21 cellular contexts compared by ENCODE assay signal in genomic region chr4:139275281-139275735, GRCh38. TPM values are rescaled to one million over a fixed set of nuclear protein-coding genes. Genes with fewer than 3 reads are reported as not detected.
A peak's percentile ranks its signal among the peaks of the same experiment; 100 is the strongest.
DNase-seq lines count a peak whose midpoint lies in the region; ATAC-seq and TF ChIP-seq lines count a peak whose summit lies in the region.
"Had no signal": no experiment of that assay in that cellular context is flagged by ENCODE, and none has a peak within 500 bp of the region (broad histone marks: within the 10 kb centered on the region; RNA-seq: fewer than 3 reads in every experiment).

No MANE protein-coding gene starts in this region.

- H4K20me1 ChIP-seq in SK-N-SH (ENCODE audit: insufficient read depth), result no peaks in the 10 kb centered on the region

- no peaks in the 10 kb centered on the region for H3K9me3 ChIP-seq in SK-N-SH
- H3K9me3 ChIP-seq: A549, Caco-2 had no signal

- no peaks in the 10 kb centered on the region for H3K36me3 ChIP-seq in SK-N-SH (replicated peaks in 1 of 2; ENCODE audit: control insufficient read depth in 1 of 2, insufficient read depth in 2 of 2, low read length in 1 of 2)

- peak; percentile 19 for DNase-seq in Ammon's horn (ENCODE audit: low spot score)
- no peak for DNase-seq in HEK293T (ENCODE audit: extremely low spot score)
- peak; percentile 59 for DNase-seq in SK-N-SH
- DNase-seq in cerebellar cortex (ENCODE audit: low spot score), result peak; percentile 25
- no peak for DNase-seq in stimulated activated naive CD4-positive, alpha-beta T cell treated with Interleukin-2 at 50 U/mL for 16 hours (lab: John Stamatoyannopoulos, UW)
- DNase-seq: 8988T; ACHN; AML-193; Caco-2; CD4-positive, alpha-beta memory T cell; DMS153; DND-41; GDM1; H9; HFFc6 had no signal

- ATAC-seq in HG03139 (IDR thresholded peaks at IDR 0.05; ENCODE audit: unreplicated experiment) (no peak), HG03432 (IDR thresholded peaks at IDR 0.05; ENCODE audit: unreplicated experiment) (no peak)
- ATAC-seq: A549, GM12878, GM23338, HCT116 had no signal

- CTCF ChIA-PET in HEK293T (lab: Yijun Ruan, JAX), result interaction anchor here (1.6 to 1.9 kb wide), 3 partner anchors 10 to 21 kb away, joined by 4 to 7 read pairs (median 4); no protein-coding TSS in a partner anchor
- CTCF ChIA-PET in SK-N-SH (lab: Yijun Ruan, JAX), result interaction anchor here (1.1 to 1.7 kb wide), 3 partner anchors 20 to 32 kb away, joined by 3 to 7 read pairs (median 3); no protein-coding TSS in a partner anchor

- H3K4me3 ChIP-seq in SK-N-SH (ENCODE audit: low read depth in 2 of 2, low read length in 1 of 2), result no peak overlapping the region
- H3K4me3 ChIP-seq: A549, GM12878, GM23338 had no signal

- H3K9me2 ChIP-seq in SK-N-SH, result no peaks in the 10 kb centered on the region

- H3K9ac ChIP-seq in SK-N-SH, result no peak overlapping the region

- H3K79me2 ChIP-seq in SK-N-SH (ENCODE audit: insufficient read depth), result no peaks in the 10 kb centered on the region

- 44% methylated on average over 4 of the region's 4 CpGs for WGBS in SK-N-SH (ENCODE audit: low lambda C conversion rate)

- POLR2A ChIA-PET in HEK293T (lab: Yijun Ruan, JAX) (interaction anchor here (1.2 to 1.3 kb wide), 2 partner anchors 26 to 98 kb away, joined by 4 to 5 read pairs; partner anchors contain the start of genes ELF2 and NAA15), SK-N-SH (lab: Yijun Ruan, JAX) (no interaction called here)

- no peaks in the 10 kb centered on the region for H3K27me3 ChIP-seq in SK-N-SH (ENCODE audit: insufficient read depth)

- peaks cover 0 to 7% of the 10 kb centered on the region in 2 experiments; a peak in 2 of 4 replicates for H3K4me1 ChIP-seq in SK-N-SH (ENCODE audit: control insufficient read depth in 1 of 2, insufficient read depth in 2 of 2, low read depth in 1 of 2, low read length in 1 of 2)

- peak in 1 of 2 experiments; percentile 90; a peak in 2 of 4 replicates for TF ChIP-seq EP300 in SK-N-SH (IDR thresholded peaks at IDR 0.05; ENCODE audit: borderline replicate concordance in 1 of 2, low read depth in 1 of 2, low read length in 1 of 2)

- peaks cover 9% of the 10 kb centered on the region for H3F3A ChIP-seq in SK-N-SH (replicated peaks; ENCODE audit: insufficient read depth)

- H3K4me2 ChIP-seq in SK-N-SH, result no peak overlapping the region
- H3K4me2 ChIP-seq: A549, GM23338 had no signal

- no peak for TF ChIP-seq CTCF in SK-N-SH (IDR thresholded peaks at IDR 0.05)

- H3K27ac ChIP-seq in SK-N-SH (ENCODE audit: low read depth in 2 of 2, low read length in 1 of 2), result peak overlapping the region in 1 of 2 experiments; percentile 41; a peak in 1 of 4 replicates
- H3K27ac ChIP-seq: A549 had no signal

- TF ChIP-seq RAD21 in SK-N-SH (IDR thresholded peaks at IDR 0.05; ENCODE audit: low read length), result no peak

- no peak overlapping the region for H2AFZ ChIP-seq in SK-N-SH (ENCODE audit: low read depth)
- H2AFZ ChIP-seq: GM23338 had no signal

TF ChIP-seq in HEK293T, 16 proteins besides CTCF, POLR2A, EP300 and RAD21:
- TF ChIP-seq PKNOX1 (IDR thresholded peaks at IDR 0.05) (0 out of 2 replicates have a peak, but pooled peaks have one; percentile 26), LEF1 (IDR thresholded peaks at IDR 0.05; ENCODE audit: borderline replicate concordance) (no peak)

TF ChIP-seq in SK-N-SH, 30 proteins besides CTCF, POLR2A, EP300 and RAD21:
- TF ChIP-seq REST (IDR thresholded peaks at IDR 0.05; ENCODE audit: low read depth, low read length), result no peak
- peak; percentile 48 for TF ChIP-seq CHD2 (IDR thresholded peaks at IDR 0.05; ENCODE audit: low read length, partially characterized antibody)
- TF ChIP-seq TCF12 (IDR thresholded peaks at IDR 0.05), result peak; percentile 83
- peak; percentile 53; the same call in 1 of the 2 replicates for TF ChIP-seq GATA2 (CRISPR knock-in tag; IDR thresholded peaks at IDR 0.05)
- TF ChIP-seq PBX3 (IDR thresholded peaks at IDR 0.05), result peak; percentile 72
- peak; percentile 65 for TF ChIP-seq RCOR1 (IDR thresholded peaks at IDR 0.05; ENCODE audit: low read length)
- TF ChIP-seq RXRA (IDR thresholded peaks at IDR 0.05; ENCODE audit: borderline replicate concordance, low read depth), result no peak
- TF ChIP-seq IRF3 (IDR thresholded peaks at IDR 0.05; ENCODE audit: low read depth, low read length), result no peak
- TF ChIP-seq TEAD4 (IDR thresholded peaks at IDR 0.05; ENCODE audit: borderline replicate concordance, insufficient read depth), result 0 out of 2 replicates have a peak, but pooled peaks have one; percentile 26
- 0 out of 2 replicates have a peak, but pooled peaks have one; percentile 53 for TF ChIP-seq FOXM1 (IDR thresholded peaks at IDR 0.05; ENCODE audit: low read depth)
- TF ChIP-seq POLR2AphosphoS5 (IDR thresholded peaks at IDR 0.05; ENCODE audit: low read depth, low read length), result peak; percentile 56; the same call in 1 of the 2 replicates

RNA-seq across cellular contexts. Expression of gene MGARP, which starts 4.7 kb away (rescaled TPM):
- polyA plus RNA-seq in SK-N-SH (2012; rRNA removed), result 20.3 and 22.9 TPM in 2 replicates
- 26.7 and 33.6 TPM in 2 replicates for polyA plus RNA-seq in SK-N-SH (2012; cell fraction: cytosol; rRNA removed)
- 4.5 and 7.4 TPM in 2 replicates for polyA plus RNA-seq in SK-N-SH (2012; cell fraction: nucleus; rRNA removed)

RNA-seq across cellular contexts. Expression of gene NAA15, which starts 26.0 kb away (rescaled TPM):
- polyA plus RNA-seq in SK-N-SH (2012; rRNA removed), result 7.1 and 7.8 TPM in 2 replicates
- 9.9 and 12.4 TPM in 2 replicates for polyA plus RNA-seq in SK-N-SH (2012; cell fraction: cytosol; rRNA removed)
- polyA plus RNA-seq in SK-N-SH (2012; cell fraction: nucleus; rRNA removed), result 4.2 and 8.4 TPM in 2 replicates

RNA-seq across cellular contexts. Expression of gene NDUFC1, which starts 27.0 kb away (rescaled TPM):
- polyA plus RNA-seq in SK-N-SH (2012; rRNA removed), result 75.9 and 101 TPM in 2 replicates
- polyA plus RNA-seq in SK-N-SH (2012; cell fraction: cytosol; rRNA removed), result 95.9 and 108 TPM in 2 replicates
- 34.3 and 43.0 TPM in 2 replicates for polyA plus RNA-seq in SK-N-SH (2012; cell fraction: nucleus; rRNA removed)

Comparison
In these comparisons a context has a peak if more than half of its experiments do, and no peak if none do; other contexts are left out.
1. DNase-seq: peak in Ammon's horn (single experiment), SK-N-SH (single experiment) and cerebellar cortex (single experiment); none in HEK293T (single experiment) and stimulated activated naive CD4-positive, alpha-beta T cell treated with Interleukin-2 at 50 U/mL for 16 hours (single experiment).